In genomic region chr1:154747841-154748766, GRCh38 we compare ENCODE assay signal across 9 cellular contexts.
DNase-seq lines count a peak whose midpoint lies in the region; ATAC-seq lines count a peak whose summit lies in the region.
"Had no signal": no experiment of that assay in that cellular context is flagged by ENCODE, and none has a peak within 500 bp of the region (broad histone marks: within the 10 kb centered on the region; RNA-seq: fewer than 3 reads in every experiment).

No MANE protein-coding gene starts in this region.

- peaks cover 0 to 19% of the 10 kb centered on the region in 2 donors for H3K27me3 Mint-ChIP-seq in CD8-positive, alpha-beta memory T cell
- H3K27me3 Mint-ChIP-seq in activated CD8-positive, alpha-beta memory T cell treated with anti-CD3 and anti-CD28 coated beads, Interleukin-2, amount 10 ng/mL, durations not matched to agents 7 days and 5 days = peaks cover 82% of the 10 kb centered on the region

- H3K27ac Mint-ChIP-seq in CD8-positive, alpha-beta memory T cell = peak overlapping the region; percentile 28 to 91 (median 77)
- H3K27ac Mint-ChIP-seq in activated CD8-positive, alpha-beta memory T cell treated with anti-CD3 and anti-CD28 coated beads, Interleukin-2, amount 10 ng/mL, durations not matched to agents 7 days and 5 days = peak overlapping the region; percentile 76

- CTCF ChIA-PET in CD8-positive, alpha-beta memory T cell (lab: Charles Lee) = interaction anchor here (0.7 to 2.3 kb wide), 8 partner anchors 12 to 188 kb away, joined by 3 to 11 read pairs (median 3); no protein-coding TSS in a partner anchor
- CTCF ChIA-PET in activated CD8-positive, alpha-beta memory T cell treated with anti-CD3 and anti-CD28 coated beads, Interleukin-2, amount 10 ng/mL, durations not matched to agents 7 days and 5 days (lab: Charles Lee) = interaction anchor here (0.8 to 4.3 kb wide), 12 partner anchors 9 to 345 kb away, joined by 3 to 29 read pairs (median 5); no protein-coding TSS in a partner anchor

- no peaks in the 10 kb centered on the region for H3K36me3 Mint-ChIP-seq in CD8-positive, alpha-beta memory T cell
- peaks cover 1% of the 10 kb centered on the region for H3K36me3 Mint-ChIP-seq in activated CD8-positive, alpha-beta memory T cell treated with anti-CD3 and anti-CD28 coated beads, Interleukin-2, amount 10 ng/mL, durations not matched to agents 7 days and 5 days

- peaks cover 50% of the 10 kb centered on the region for H3K4me1 ChIP-seq in CD8-positive, alpha-beta memory T cell (ENCODE audit: insufficient read depth, low read length)
- H3K4me1 ChIP-seq: pancreas had no signal

- ATAC-seq in GM21423 (IDR thresholded peaks at IDR 0.05; ENCODE audit: unreplicated experiment) = peak; percentile 74
- ATAC-seq in activated CD8-positive, alpha-beta memory T cell treated with anti-CD3 and anti-CD28 coated beads, Interleukin-2, amount 10 ng/mL, durations not matched to agents 7 days and 5 days = peak; percentile 81

- no peaks in the 10 kb centered on the region for H3K27me3 ChIP-seq in CD8-positive, alpha-beta memory T cell (ENCODE audit: insufficient read depth, low read length, poor library complexity, severe bottlenecking)
- H3K27me3 ChIP-seq: pancreas had no signal

- POLR2A ChIA-PET in CD8-positive, alpha-beta memory T cell (lab: Charles Lee) = interaction anchor here (0.7 to 1.6 kb wide), 2 partner anchors 43 to 189 kb away, joined by 4 read pairs; no protein-coding TSS in a partner anchor

- no peak overlapping the region for H3K27ac ChIP-seq in CD8-positive, alpha-beta memory T cell (ENCODE audit: low read depth, low read length)
- H3K27ac ChIP-seq: pancreas had no signal

- H3K4me3 ChIP-seq in CD8-positive, alpha-beta memory T cell (ENCODE audit: low read length) = no peak overlapping the region
- H3K4me3 ChIP-seq: pancreas had no signal

- H3K36me3 ChIP-seq in CD8-positive, alpha-beta memory T cell (ENCODE audit: insufficient read depth, low read length) = no peaks in the 10 kb centered on the region
- H3K36me3 ChIP-seq: pancreas had no signal

- no peaks in the 10 kb centered on the region for H3K9me3 ChIP-seq in CD8-positive, alpha-beta memory T cell (ENCODE audit: low read length)
- H3K9me3 ChIP-seq: pancreas had no signal

- peak overlapping the region in 6 of 7 donors; percentile 57 to 81 (median 63) for H3K4me3 Mint-ChIP-seq in CD8-positive, alpha-beta memory T cell
- H3K4me3 Mint-ChIP-seq in activated CD8-positive, alpha-beta memory T cell treated with anti-CD3 and anti-CD28 coated beads, Interleukin-2, amount 10 ng/mL, durations not matched to agents 7 days and 5 days = peak overlapping the region; percentile 46

- peaks cover 39 to 51% (median 44%) of the 10 kb centered on the region in 3 donors for H3K4me1 Mint-ChIP-seq in CD8-positive, alpha-beta memory T cell
- H3K4me1 Mint-ChIP-seq in activated CD8-positive, alpha-beta memory T cell treated with anti-CD3 and anti-CD28 coated beads, Interleukin-2, amount 10 ng/mL, durations not matched to agents 7 days and 5 days = peaks cover 54% of the 10 kb centered on the region

- peak in 4 of 5 donors; percentile 31 to 59 (median 42) for DNase-seq in CD8-positive, alpha-beta memory T cell
- DNase-seq in NCI-H146 (lab: John Stamatoyannopoulos, UW) (peak; percentile 65), islet precursor cell (peak; percentile 49), NCI-H226 (no peak), NCI-H2029 (lab: John Stamatoyannopoulos, UW) (no peak)
- DNase-seq in activated CD8-positive, alpha-beta memory T cell treated with anti-CD3 and anti-CD28 coated beads, Interleukin-2, amount 10 ng/mL, durations not matched to agents 7 days and 5 days = peak; percentile 82
- DNase-seq in stimulated activated naive CD4-positive, alpha-beta T cell treated with Interleukin-2 at 50 U/mL for 16 hours (lab: John Stamatoyannopoulos, UW) = peak; percentile 23
- DNase-seq: pancreas had no signal

- no peaks in the 10 kb centered on the region for H3K9me3 Mint-ChIP-seq in CD8-positive, alpha-beta memory T cell
- no peaks in the 10 kb centered on the region for H3K9me3 Mint-ChIP-seq in activated CD8-positive, alpha-beta memory T cell treated with anti-CD3 and anti-CD28 coated beads, Interleukin-2, amount 10 ng/mL, durations not matched to agents 7 days and 5 days (ENCODE audit: low read depth)

Comparison
In these comparisons a context has a peak if more than half of its experiments do, and no peak if none do; other contexts are left out.
1. DNase-seq: peak in CD8-positive, alpha-beta memory T cell (4 of 5), NCI-H146 (single experiment), activated CD8-positive, alpha-beta memory T cell treated with anti-CD3 and anti-CD28 coated beads, Interleukin-2, amount 10 ng/mL, durations not matched to agents 7 days and 5 days (single experiment), islet precursor cell (single experiment) and stimulated activated naive CD4-positive, alpha-beta T cell treated with Interleukin-2 at 50 U/mL for 16 hours (single experiment); none in NCI-H226 (single experiment) and NCI-H2029 (single experiment).